ENCODE assay signal across 1 cellular context in the genomic region with DNA sequence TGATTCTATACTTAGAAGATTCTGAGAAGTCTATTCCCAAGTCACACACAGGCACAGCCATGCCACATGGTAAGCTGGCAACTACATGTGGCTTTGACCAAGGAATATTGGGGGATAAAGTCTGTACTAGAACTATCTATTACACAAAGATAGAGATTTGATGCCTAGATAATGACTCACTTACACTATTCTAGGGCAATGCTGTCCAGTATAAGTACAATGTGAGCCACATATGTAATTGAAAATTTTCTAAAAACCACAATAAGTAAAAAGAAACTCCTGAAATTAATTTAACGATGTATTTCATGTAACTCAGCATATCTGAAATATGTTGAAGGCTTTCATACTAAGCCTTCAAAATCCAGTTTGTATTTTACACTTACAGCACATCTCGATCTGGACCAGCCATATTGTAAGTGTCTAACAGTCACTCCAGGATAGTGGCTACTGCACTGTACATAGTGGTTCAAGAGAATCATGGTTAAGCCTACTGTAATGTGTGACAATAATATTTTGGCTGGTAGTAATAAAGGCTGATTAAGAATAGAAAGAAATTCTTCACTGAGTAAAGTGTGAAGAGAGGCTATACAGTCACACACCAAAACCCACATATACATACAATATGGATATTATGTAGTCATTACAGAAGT.
TF ChIP-seq lines count a peak whose summit lies in the region.

No MANE protein-coding gene starts in this region.

TF ChIP-seq in A549, 52 proteins besides CTCF, POLR2A, EP300 and RAD21 (continued from another document):
- TF ChIP-seq, protein P1, sequence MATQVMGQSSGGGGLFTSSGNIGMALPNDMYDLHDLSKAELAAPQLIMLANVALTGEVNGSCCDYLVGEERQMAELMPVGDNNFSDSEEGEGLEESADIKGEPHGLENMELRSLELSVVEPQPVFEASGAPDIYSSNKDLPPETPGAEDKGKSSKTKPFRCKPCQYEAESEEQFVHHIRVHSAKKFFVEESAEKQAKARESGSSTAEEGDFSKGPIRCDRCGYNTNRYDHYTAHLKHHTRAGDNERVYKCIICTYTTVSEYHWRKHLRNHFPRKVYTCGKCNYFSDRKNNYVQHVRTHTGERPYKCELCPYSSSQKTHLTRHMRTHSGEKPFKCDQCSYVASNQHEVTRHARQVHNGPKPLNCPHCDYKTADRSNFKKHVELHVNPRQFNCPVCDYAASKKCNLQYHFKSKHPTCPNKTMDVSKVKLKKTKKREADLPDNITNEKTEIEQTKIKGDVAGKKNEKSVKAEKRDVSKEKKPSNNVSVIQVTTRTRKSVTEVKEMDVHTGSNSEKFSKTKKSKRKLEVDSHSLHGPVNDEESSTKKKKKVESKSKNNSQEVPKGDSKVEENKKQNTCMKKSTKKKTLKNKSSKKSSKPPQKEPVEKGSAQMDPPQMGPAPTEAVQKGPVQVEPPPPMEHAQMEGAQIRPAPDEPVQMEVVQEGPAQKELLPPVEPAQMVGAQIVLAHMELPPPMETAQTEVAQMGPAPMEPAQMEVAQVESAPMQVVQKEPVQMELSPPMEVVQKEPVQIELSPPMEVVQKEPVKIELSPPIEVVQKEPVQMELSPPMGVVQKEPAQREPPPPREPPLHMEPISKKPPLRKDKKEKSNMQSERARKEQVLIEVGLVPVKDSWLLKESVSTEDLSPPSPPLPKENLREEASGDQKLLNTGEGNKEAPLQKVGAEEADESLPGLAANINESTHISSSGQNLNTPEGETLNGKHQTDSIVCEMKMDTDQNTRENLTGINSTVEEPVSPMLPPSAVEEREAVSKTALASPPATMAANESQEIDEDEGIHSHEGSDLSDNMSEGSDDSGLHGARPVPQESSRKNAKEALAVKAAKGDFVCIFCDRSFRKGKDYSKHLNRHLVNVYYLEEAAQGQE (IDR thresholded peaks at IDR 0.05), result no peak
- TF ChIP-seq MAFK (IDR thresholded peaks at IDR 0.05; ENCODE audit: partially characterized antibody), result no peak
- TF ChIP-seq, protein P2, sequence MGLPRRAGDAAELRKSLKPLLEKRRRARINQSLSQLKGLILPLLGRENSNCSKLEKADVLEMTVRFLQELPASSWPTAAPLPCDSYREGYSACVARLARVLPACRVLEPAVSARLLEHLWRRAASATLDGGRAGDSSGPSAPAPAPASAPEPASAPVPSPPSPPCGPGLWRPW (IDR thresholded peaks at IDR 0.05), result no peak
- TF ChIP-seq HMGXB4 (CRISPR knock-in tag; IDR thresholded peaks at IDR 0.05; ENCODE audit: borderline replicate concordance), result no peak
- TF ChIP-seq, protein P3, sequence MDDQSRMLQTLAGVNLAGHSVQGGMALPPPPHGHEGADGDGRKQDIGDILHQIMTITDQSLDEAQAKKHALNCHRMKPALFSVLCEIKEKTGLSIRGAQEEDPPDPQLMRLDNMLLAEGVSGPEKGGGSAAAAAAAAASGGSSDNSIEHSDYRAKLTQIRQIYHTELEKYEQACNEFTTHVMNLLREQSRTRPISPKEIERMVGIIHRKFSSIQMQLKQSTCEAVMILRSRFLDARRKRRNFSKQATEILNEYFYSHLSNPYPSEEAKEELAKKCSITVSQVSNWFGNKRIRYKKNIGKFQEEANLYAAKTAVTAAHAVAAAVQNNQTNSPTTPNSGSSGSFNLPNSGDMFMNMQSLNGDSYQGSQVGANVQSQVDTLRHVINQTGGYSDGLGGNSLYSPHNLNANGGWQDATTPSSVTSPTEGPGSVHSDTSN (IDR thresholded peaks at IDR 0.05), result no peak
- TF ChIP-seq POLR2AphosphoS2 (conservative IDR thresholded peaks at IDR 0.05; ENCODE audit: low read length), result no peak
